ENCODE assay signal across 1 cellular context in the genomic region with DNA sequence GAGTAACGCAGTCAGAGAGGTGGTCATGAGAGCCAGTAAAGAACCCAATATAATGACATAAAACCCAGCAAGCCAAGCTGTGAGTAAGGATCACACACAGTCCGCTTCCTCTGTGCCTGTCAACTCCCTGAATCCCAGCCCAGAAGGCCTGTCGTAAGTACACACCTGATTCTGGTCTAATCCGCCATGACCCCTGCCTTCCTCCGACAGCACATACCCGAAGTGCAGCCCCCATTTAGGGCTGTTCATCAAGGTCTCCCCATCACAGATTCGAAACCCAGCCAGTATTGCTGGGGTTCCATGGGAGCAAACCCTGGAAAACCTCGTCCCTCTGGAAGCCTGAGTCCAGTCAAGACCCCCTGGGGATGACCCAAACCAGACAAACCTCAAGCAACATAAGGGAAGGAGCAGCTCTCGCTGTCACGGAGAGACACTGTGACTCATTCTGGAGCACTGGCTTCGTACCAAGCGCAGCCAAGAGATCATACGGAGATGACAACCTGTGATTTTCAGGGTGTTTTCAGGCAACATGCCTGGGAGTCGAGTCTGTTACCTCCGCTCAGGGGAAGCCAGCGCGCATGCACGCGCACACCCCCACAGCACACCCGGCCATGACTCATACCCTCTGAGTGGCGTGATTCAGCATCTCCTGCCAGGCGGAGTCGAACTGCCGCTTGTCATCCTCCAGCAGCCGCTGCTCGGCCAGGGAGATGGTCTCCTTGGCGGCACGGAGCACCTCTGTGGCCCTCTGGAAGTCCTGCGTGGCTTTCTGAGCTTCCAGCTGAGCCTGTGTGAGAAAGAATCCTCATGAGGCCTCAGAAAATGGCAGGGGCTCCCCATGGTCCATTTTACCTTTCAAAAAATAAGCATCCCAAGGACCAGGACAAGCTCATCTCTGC.
TF ChIP-seq lines count a peak whose summit lies in the region.

No MANE protein-coding gene starts in this region.

TF ChIP-seq in SK-N-SH treated with all-trans-retinoic acid at 6 μM for 48 hours, 23 proteins besides CTCF, POLR2A, EP300 and RAD21 (continued from another document):
- TF ChIP-seq, protein P1, sequence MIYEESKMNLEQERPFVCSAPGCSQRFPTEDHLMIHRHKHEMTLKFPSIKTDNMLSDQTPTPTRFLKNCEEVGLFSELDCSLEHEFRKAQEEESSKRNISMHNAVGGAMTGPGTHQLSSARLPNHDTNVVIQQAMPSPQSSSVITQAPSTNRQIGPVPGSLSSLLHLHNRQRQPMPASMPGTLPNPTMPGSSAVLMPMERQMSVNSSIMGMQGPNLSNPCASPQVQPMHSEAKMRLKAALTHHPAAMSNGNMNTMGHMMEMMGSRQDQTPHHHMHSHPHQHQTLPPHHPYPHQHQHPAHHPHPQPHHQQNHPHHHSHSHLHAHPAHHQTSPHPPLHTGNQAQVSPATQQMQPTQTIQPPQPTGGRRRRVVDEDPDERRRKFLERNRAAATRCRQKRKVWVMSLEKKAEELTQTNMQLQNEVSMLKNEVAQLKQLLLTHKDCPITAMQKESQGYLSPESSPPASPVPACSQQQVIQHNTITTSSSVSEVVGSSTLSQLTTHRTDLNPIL (CRISPR knock-in tag; IDR thresholded peaks at IDR 0.05; ENCODE audit: low read depth), result no peak
- TF ChIP-seq TCF4 (CRISPR knock-in tag; IDR thresholded peaks at IDR 0.05; ENCODE audit: borderline replicate concordance) (no peak), PPARA (CRISPR knock-in tag; IDR thresholded peaks at IDR 0.05; ENCODE audit: borderline replicate concordance) (no peak), ZNF565 (CRISPR knock-in tag; conservative IDR thresholded peaks at IDR 0.05; ENCODE audit: low read depth) (no peak), ZFP30 (CRISPR knock-in tag; IDR thresholded peaks at IDR 0.05) (no peak), RARB (CRISPR knock-in tag; IDR thresholded peaks at IDR 0.05) (no peak)
